26 cellular contexts compared by ENCODE assay signal in genomic region chr7:107900496-107900895, GRCh38. TPM values are rescaled to one million over a fixed set of nuclear protein-coding genes. Genes with fewer than 3 reads are reported as not detected.
A peak's percentile ranks its signal among the peaks of the same experiment; 100 is the strongest.
DNase-seq lines count a peak whose midpoint lies in the region; ATAC-seq and TF ChIP-seq lines count a peak whose summit lies in the region.
"Had no signal": no experiment of that assay in that cellular context is flagged by ENCODE, and none has a peak within 500 bp of the region (broad histone marks: within the 10 kb centered on the region; RNA-seq: fewer than 3 reads in every experiment).

No MANE protein-coding gene starts in this region.

- intact Hi-C loops in CD4-positive, alpha-beta T cell (cut with DNase I, micrococcal nuclease): no loop called here
- intact Hi-C loops in head of caudate nucleus (cut with DNase I): no loop called here

- DNase-seq in activated T-cell treated with anti-CD3 and anti-CD28 coated beads, Interleukin-2, amount 50 U/mL, for 24 hours: no peak
- DNase-seq in activated T-cell treated with anti-CD3 and anti-CD28 coated beads, Interleukin-2, amount 50 U/mL, for 72 hours: no peak
- DNase-seq in CD4-positive, alpha-beta T cell: no peak
- DNase-seq in memory B cell (ENCODE audit: low spot score in 2 of 2) (no peak), 8988T (no peak), head of caudate nucleus (no peak)
- DNase-seq in activated CD4-positive, alpha-beta T cell treated with anti-CD3 and anti-CD28 coated beads, Interleukin-2, amount 10 ng/mL, durations not matched to agents 7 days and 5 days: no peak
- DNase-seq: CD4-positive, CD25-positive, alpha-beta regulatory T cell; DMS 273 treated with DMSO at 0.1 percent for 48 hours; DMS79; EL; GDM1; KG1; MM.1S; NCI-H1092 treated with DMSO at 0.1 percent for 48 hours; NCI-H1436; NCI-H187 treated with DMSO at 0.1 percent for 48 hours; NCI-H446; NCI-H524 treated with DMSO at 0.1 percent for 48 hours; NCI-H774; SIG-M5 had no signal

- CTCF ChIA-PET in CD4-positive, alpha-beta T cell (lab: Charles Lee): interaction anchor here (0.5 to 1.4 kb wide), 3 partner anchors 9 to 26 kb away, joined by 3 to 4 read pairs (median 3); no protein-coding TSS in a partner anchor
- CTCF ChIA-PET in activated CD4-positive, alpha-beta T cell treated with anti-CD3 and anti-CD28 coated beads, Interleukin-2, amount 10 ng/mL, durations not matched to agents 7 days and 5 days (lab: Charles Lee): no interaction called here

- peak overlapping the region; percentile 66 for H3K27ac Mint-ChIP-seq in activated T-cell treated with anti-CD3 and anti-CD28 coated beads, Interleukin-2, amount 50 U/mL, for 24 hours
- H3K27ac Mint-ChIP-seq in activated T-cell treated with anti-CD3 and anti-CD28 coated beads, Interleukin-2, amount 50 U/mL, for 72 hours: no peak overlapping the region
- H3K27ac Mint-ChIP-seq in CD4-positive, alpha-beta T cell: peak overlapping the region; percentile 32
- peak overlapping the region; percentile 5 for H3K27ac Mint-ChIP-seq in memory B cell
- no peak overlapping the region for H3K27ac Mint-ChIP-seq in activated CD4-positive, alpha-beta T cell treated with anti-CD3 and anti-CD28 coated beads, Interleukin-2, amount 10 ng/mL, durations not matched to agents 7 days and 5 days
- H3K27ac Mint-ChIP-seq: CD4-positive, CD25-positive, alpha-beta regulatory T cell; GM23338 had no signal

- POLR2A ChIA-PET in CD4-positive, alpha-beta T cell (lab: Charles Lee): interaction anchor here (2.4 kb wide), 1 partner anchor 10 kb away, joined by 10 read pairs; the partner anchor contains the start of gene DLD
- POLR2A ChIA-PET in activated CD4-positive, alpha-beta T cell treated with anti-CD3 and anti-CD28 coated beads, Interleukin-2, amount 10 ng/mL, durations not matched to agents 7 days and 5 days (lab: Charles Lee): interaction anchor here (0.7 kb wide), 1 partner anchor 10 kb away, joined by 4 read pairs; no protein-coding TSS in a partner anchor

- no peaks in the 10 kb centered on the region for H3K27me3 Mint-ChIP-seq in activated T-cell treated with anti-CD3 and anti-CD28 coated beads, Interleukin-2, amount 50 U/mL, for 24 hours
- H3K27me3 Mint-ChIP-seq in activated T-cell treated with anti-CD3 and anti-CD28 coated beads, Interleukin-2, amount 50 U/mL, for 72 hours (ENCODE audit: low read depth): no peaks in the 10 kb centered on the region
- no peaks in the 10 kb centered on the region for H3K27me3 Mint-ChIP-seq in CD4-positive, alpha-beta T cell
- H3K27me3 Mint-ChIP-seq in memory B cell: no peaks in the 10 kb centered on the region
- H3K27me3 Mint-ChIP-seq in activated CD4-positive, alpha-beta T cell treated with anti-CD3 and anti-CD28 coated beads, Interleukin-2, amount 10 ng/mL, durations not matched to agents 7 days and 5 days: no peaks in the 10 kb centered on the region
- H3K27me3 Mint-ChIP-seq: CD4-positive, CD25-positive, alpha-beta regulatory T cell had no signal

- H3K4me1 ChIP-seq in Loucy (ENCODE audit: insufficient read depth, low read length, poor library complexity, severe bottlenecking): peaks cover 15% of the 10 kb centered on the region
- H3K4me1 ChIP-seq: BLaER1 had no signal

- no peaks in the 10 kb centered on the region for H3K9me3 Mint-ChIP-seq in activated T-cell treated with anti-CD3 and anti-CD28 coated beads, Interleukin-2, amount 50 U/mL, for 24 hours
- H3K9me3 Mint-ChIP-seq in activated T-cell treated with anti-CD3 and anti-CD28 coated beads, Interleukin-2, amount 50 U/mL, for 72 hours: no peaks in the 10 kb centered on the region
- no peaks in the 10 kb centered on the region for H3K9me3 Mint-ChIP-seq in CD4-positive, alpha-beta T cell
- H3K9me3 Mint-ChIP-seq in memory B cell: no peaks in the 10 kb centered on the region
- H3K9me3 Mint-ChIP-seq in activated CD4-positive, alpha-beta T cell treated with anti-CD3 and anti-CD28 coated beads, Interleukin-2, amount 10 ng/mL, durations not matched to agents 7 days and 5 days: no peaks in the 10 kb centered on the region
- H3K9me3 Mint-ChIP-seq: CD4-positive, CD25-positive, alpha-beta regulatory T cell; GM23338 had no signal

- H3K4me3 ChIP-seq in Loucy (ENCODE audit: low read length, poor library complexity, severe bottlenecking): no peak overlapping the region
- H3K4me3 ChIP-seq: BLaER1, GM23338, HAP-1, SK-N-MC had no signal

- H4K20me1 ChIP-seq in Loucy (ENCODE audit: insufficient read depth, low read length, poor library complexity, severe bottlenecking): peaks cover 54% of the 10 kb centered on the region

- ATAC-seq in activated T-cell treated with anti-CD3 and anti-CD28 coated beads, Interleukin-2, amount 50 U/mL, for 72 hours (replicated peaks in 1 of 2): no peak
- no peak for ATAC-seq in CD4-positive, alpha-beta T cell (ENCODE audit: poor library complexity)
- no peak for ATAC-seq in memory B cell (ENCODE audit: low read depth)
- ATAC-seq: GM23338 had no signal

- H3K4me1 Mint-ChIP-seq in activated T-cell treated with anti-CD3 and anti-CD28 coated beads, Interleukin-2, amount 50 U/mL, for 24 hours (ENCODE audit: low read depth): peaks cover 46% of the 10 kb centered on the region
- H3K4me1 Mint-ChIP-seq in activated T-cell treated with anti-CD3 and anti-CD28 coated beads, Interleukin-2, amount 50 U/mL, for 72 hours (ENCODE audit: low read depth): peaks cover 43% of the 10 kb centered on the region
- H3K4me1 Mint-ChIP-seq in CD4-positive, alpha-beta T cell (ENCODE audit: low read depth): peaks cover 55% of the 10 kb centered on the region
- peaks cover 25% of the 10 kb centered on the region for H3K4me1 Mint-ChIP-seq in memory B cell
- H3K4me1 Mint-ChIP-seq in activated CD4-positive, alpha-beta T cell treated with anti-CD3 and anti-CD28 coated beads, Interleukin-2, amount 10 ng/mL, durations not matched to agents 7 days and 5 days: peaks cover 22% of the 10 kb centered on the region

- H2AFZ ChIP-seq in Loucy (ENCODE audit: low read length): no peak overlapping the region
- H2AFZ ChIP-seq: GM23338 had no signal

- H3K36me3 Mint-ChIP-seq in activated T-cell treated with anti-CD3 and anti-CD28 coated beads, Interleukin-2, amount 50 U/mL, for 24 hours (ENCODE audit: low read depth): peaks cover 86% of the 10 kb centered on the region
- H3K36me3 Mint-ChIP-seq in activated T-cell treated with anti-CD3 and anti-CD28 coated beads, Interleukin-2, amount 50 U/mL, for 72 hours (ENCODE audit: insufficient read depth in 2 of 2): peaks cover 7 to 23% of the 10 kb centered on the region in 2 donors
- peaks cover 86% of the 10 kb centered on the region for H3K36me3 Mint-ChIP-seq in CD4-positive, alpha-beta T cell (ENCODE audit: low read depth)
- H3K36me3 Mint-ChIP-seq in memory B cell: peaks cover 23% of the 10 kb centered on the region
- peaks cover 49% of the 10 kb centered on the region for H3K36me3 Mint-ChIP-seq in activated CD4-positive, alpha-beta T cell treated with anti-CD3 and anti-CD28 coated beads, Interleukin-2, amount 10 ng/mL, durations not matched to agents 7 days and 5 days (ENCODE audit: low read depth)

- H3K9me2 ChIP-seq in Loucy (replicated peaks; ENCODE audit: low read depth, low read length): no peaks in the 10 kb centered on the region

- H3F3A ChIP-seq in Loucy (ENCODE audit: low read depth): no peaks in the 10 kb centered on the region

- peaks cover 37% of the 10 kb centered on the region for H3K36me3 ChIP-seq in Loucy (ENCODE audit: insufficient read depth, low read length)

- H3K27me3 ChIP-seq in CD4-positive, alpha-beta T cell (ENCODE audit: control insufficient read depth, insufficient read depth, low read length): no peaks in the 10 kb centered on the region
- no peaks in the 10 kb centered on the region for H3K27me3 ChIP-seq in Loucy (ENCODE audit: insufficient read depth, low read length, poor library complexity, severe bottlenecking)
- H3K27me3 ChIP-seq: BLaER1 had no signal

- peak overlapping the region; percentile 27 for H3K4me2 ChIP-seq in Loucy (ENCODE audit: low read depth, low read length, poor library complexity, severe bottlenecking)
- H3K4me2 ChIP-seq: BLaER1, GM23338 had no signal

- no peak overlapping the region for H3K27ac ChIP-seq in CD4-positive, alpha-beta T cell (ENCODE audit: low read depth, low read length)
- H3K27ac ChIP-seq: BLaER1, SK-N-MC had no signal

- H3K9me3 ChIP-seq in CD4-positive, alpha-beta T cell (ENCODE audit: control insufficient read depth, low read length): no peaks in the 10 kb centered on the region
- H3K9me3 ChIP-seq in Loucy (ENCODE audit: insufficient read depth, low read depth, low read length): no peaks in the 10 kb centered on the region
- H3K9me3 ChIP-seq: BLaER1, HAP-1 had no signal

- TF ChIP-seq CTCF in CD4-positive, alpha-beta T cell (IDR thresholded peaks at IDR 0.05): no peak
- no peak for TF ChIP-seq CTCF in Loucy (conservative IDR thresholded peaks at IDR 0.05; ENCODE audit: low read length)

- no peak overlapping the region for H3K4me3 Mint-ChIP-seq in activated T-cell treated with anti-CD3 and anti-CD28 coated beads, Interleukin-2, amount 50 U/mL, for 24 hours
- H3K4me3 Mint-ChIP-seq in activated T-cell treated with anti-CD3 and anti-CD28 coated beads, Interleukin-2, amount 50 U/mL, for 72 hours: no peak overlapping the region
- no peak overlapping the region for H3K4me3 Mint-ChIP-seq in CD4-positive, alpha-beta T cell
- no peak overlapping the region for H3K4me3 Mint-ChIP-seq in memory B cell
- H3K4me3 Mint-ChIP-seq in activated CD4-positive, alpha-beta T cell treated with anti-CD3 and anti-CD28 coated beads, Interleukin-2, amount 10 ng/mL, durations not matched to agents 7 days and 5 days: no peak overlapping the region
- H3K4me3 Mint-ChIP-seq: GM23338 had no signal

- no peak overlapping the region for H3K9ac ChIP-seq in Loucy (ENCODE audit: low read depth, low read length, poor library complexity, severe bottlenecking)
- H3K9ac ChIP-seq: BLaER1 had no signal

- peaks cover 71% of the 10 kb centered on the region for H3K79me2 ChIP-seq in Loucy (ENCODE audit: insufficient read depth, low read length)

RNA-seq across cellular contexts. Expression of gene DLD, which starts 9.5 kb away (rescaled TPM):
- total RNA-seq in activated T-cell treated with anti-CD3 and anti-CD28 coated beads, Interleukin-2, amount 50 U/mL, for 72 hours: 100 to 1,000 TPM; 104 to 105 TPM
- total RNA-seq in CD4-positive, alpha-beta T cell: 10 to 100 TPM; 74.3 to 74.9 TPM
- total RNA-seq in activated CD4-positive, alpha-beta T cell treated with anti-CD3 and anti-CD28 coated beads, Interleukin-2, amount 10 ng/mL, durations not matched to agents 7 days and 5 days: 10 to 100 TPM; 54.1 to 60.5 TPM

Comparison
In these comparisons a context has a peak if more than half of its experiments do, and no peak if none do; other contexts are left out.
1. H3K27ac Mint-ChIP-seq: peak in activated T-cell treated with anti-CD3 and anti-CD28 coated beads, Interleukin-2, amount 50 U/mL, for 24 hours (single experiment), CD4-positive, alpha-beta T cell (single experiment) and memory B cell (single experiment); none in activated T-cell treated with anti-CD3 and anti-CD28 coated beads, Interleukin-2, amount 50 U/mL, for 72 hours (single experiment) and activated CD4-positive, alpha-beta T cell treated with anti-CD3 and anti-CD28 coated beads, Interleukin-2, amount 10 ng/mL, durations not matched to agents 7 days and 5 days (single experiment).